In genomic region chr16:67305216-67306071, GRCh38 we compare ENCODE assay signal across 1 cellular context.
TF ChIP-seq lines count a peak whose summit lies in the region.

No MANE protein-coding gene starts in this region.

TF ChIP-seq in K562, 482 proteins besides CTCF, POLR2A, EP300 and RAD21 (continued from another document):
- TF ChIP-seq ETS1 (conservative IDR thresholded peaks at IDR 0.05; ENCODE audit: control insufficient read depth, low read depth, low read length): no peak
- TF ChIP-seq ZNF384 (IDR thresholded peaks at IDR 0.05; ENCODE audit: low read depth, low read length): peak; percentile 55
- TF ChIP-seq CHCHD3 (CRISPR knock-in tag; IDR thresholded peaks at IDR 0.05): no peak
- TF ChIP-seq SMARCE1 (IDR thresholded peaks at IDR 0.05): peak; percentile 75; the same call in 1 of the 2 replicates
- TF ChIP-seq STAG1 (CRISPR knock-in tag; IDR thresholded peaks at IDR 0.05; ENCODE audit: borderline replicate concordance): no peak
- no peak for TF ChIP-seq E4F1 (CRISPR knock-in tag; IDR thresholded peaks at IDR 0.05; ENCODE audit: borderline replicate concordance)
- no peak for TF ChIP-seq BRF1 (IDR thresholded peaks at IDR 0.05; ENCODE audit: borderline replicate concordance, extremely low read depth, insufficient read length)
- TF ChIP-seq SMARCA4 (IDR thresholded peaks at IDR 0.05): peak; percentile 81
